19 cellular contexts compared by ENCODE assay signal in genomic region chr16:28103516-28104170, GRCh38. TPM values are rescaled to one million over a fixed set of nuclear protein-coding genes. Genes with fewer than 3 reads are reported as not detected.
DNase-seq lines count a peak whose midpoint lies in the region; ATAC-seq and TF ChIP-seq lines count a peak whose summit lies in the region.
"Had no signal": no experiment of that assay in that cellular context is flagged by ENCODE, and none has a peak within 500 bp of the region (broad histone marks: within the 10 kb centered on the region; RNA-seq: fewer than 3 reads in every experiment).

No MANE protein-coding gene starts in this region.

- intact Hi-C loops in activated naive CD4-positive, alpha-beta T cell treated with anti-CD3 and anti-CD28 coated beads for 36 hours (cut with micrococcal nuclease): no loop called here
- intact Hi-C loops in mucosa of descending colon (cut with DNase I, micrococcal nuclease): no loop called here

- H3K9me3 Mint-ChIP-seq in activated naive CD4-positive, alpha-beta T cell treated with anti-CD3 and anti-CD28 coated beads for 36 hours: no peaks in the 10 kb centered on the region
- H3K9me3 Mint-ChIP-seq in activated CD8-positive, alpha-beta T cell treated with anti-CD3 and anti-CD28 coated beads, Interleukin-2, amount 10 ng/mL, durations not matched to agents 7 days and 5 days (ENCODE audit: insufficient read depth): no peaks in the 10 kb centered on the region
- H3K9me3 Mint-ChIP-seq: CD8-positive, alpha-beta memory T cell had no signal

- peak overlapping the region; percentile 11 for H3K4me3 Mint-ChIP-seq in activated naive CD4-positive, alpha-beta T cell treated with anti-CD3 and anti-CD28 coated beads for 36 hours
- H3K4me3 Mint-ChIP-seq in activated CD8-positive, alpha-beta T cell treated with anti-CD3 and anti-CD28 coated beads, Interleukin-2, amount 10 ng/mL, durations not matched to agents 7 days and 5 days: no peak overlapping the region
- H3K4me3 Mint-ChIP-seq: CD8-positive, alpha-beta memory T cell had no signal

- ATAC-seq in activated CD8-positive, alpha-beta T cell treated with anti-CD3 and anti-CD28 coated beads, Interleukin-2, amount 10 ng/mL, durations not matched to agents 7 days and 5 days: no peak
- no peak for ATAC-seq in mucosa of descending colon
- no peak for ATAC-seq in HG02852 (IDR thresholded peaks at IDR 0.05; ENCODE audit: unreplicated experiment)
- no peak for ATAC-seq in GM19455 (IDR thresholded peaks at IDR 0.05; ENCODE audit: unreplicated experiment)
- no peak for ATAC-seq in HG02981 (IDR thresholded peaks at IDR 0.05; ENCODE audit: unreplicated experiment)
- ATAC-seq: K562 had no signal

- no peak for TF ChIP-seq POLR2A in suprapubic skin (IDR thresholded peaks at IDR 0.05)

- POLR2A ChIA-PET in activated CD8-positive, alpha-beta T cell treated with anti-CD3 and anti-CD28 coated beads, Interleukin-2, amount 10 ng/mL, durations not matched to agents 7 days and 5 days (lab: Charles Lee): no interaction called here

- H3K4me3 ChIP-seq in mucosa of descending colon: no peak overlapping the region
- no peak overlapping the region for H3K4me3 ChIP-seq in suprapubic skin
- H3K4me3 ChIP-seq: BLaER1 treated with 17β-estradiol and CSF1 and Interleukin-3, amounts not matched to agents 10 nM and 100 nM; K562 had no signal

- H3K36me3 ChIP-seq in mucosa of descending colon (ENCODE audit: low read depth) (peaks cover 25% of the 10 kb centered on the region), suprapubic skin (peaks cover 99% of the 10 kb centered on the region)

- WGBS in suprapubic skin: 79% methylated on average over 12 of the region's 14 CpGs

- H3K4me1 ChIP-seq in mucosa of descending colon (ENCODE audit: low read depth) (no peaks in the 10 kb centered on the region), suprapubic skin (no peaks in the 10 kb centered on the region)

- no peak overlapping the region for H3K27ac Mint-ChIP-seq in activated naive CD4-positive, alpha-beta T cell treated with anti-CD3 and anti-CD28 coated beads for 36 hours
- peak overlapping the region; percentile 17 for H3K27ac Mint-ChIP-seq in activated CD8-positive, alpha-beta T cell treated with anti-CD3 and anti-CD28 coated beads, Interleukin-2, amount 10 ng/mL, durations not matched to agents 7 days and 5 days

- no peak for DNase-seq in activated naive CD4-positive, alpha-beta T cell treated with anti-CD3 and anti-CD28 coated beads for 36 hours
- DNase-seq in activated naive CD4-positive, alpha-beta T cell (lab: John Stamatoyannopoulos, UW): no peak
- DNase-seq in activated CD8-positive, alpha-beta T cell treated with anti-CD3 and anti-CD28 coated beads, Interleukin-2, amount 10 ng/mL, durations not matched to agents 7 days and 5 days: no peak
- DNase-seq in mucosa of descending colon: peak in 2 of 3 donors; percentile 20 to 23
- DNase-seq in suprapubic skin (ENCODE audit: low spot score in 2 of 2): peak; percentile 33 to 69
- DNase-seq: CD8-positive, alpha-beta memory T cell; GOT3; NCI-H1105 treated with DMSO at 0.1 percent for 48 hours; NCI-H1694 treated with DMSO at 0.1 percent for 48 hours; NCI-H510A; NCI-H774; SHP77 had no signal

- CTCF ChIA-PET in activated naive CD4-positive, alpha-beta T cell treated with anti-CD3 and anti-CD28 coated beads for 36 hours (lab: Charles Lee): interaction anchor here (1.3 to 1.6 kb wide), 2 partner anchors 33 to 114 kb away, joined by 3 to 4 read pairs; no protein-coding TSS in a partner anchor
- CTCF ChIA-PET in activated CD8-positive, alpha-beta T cell treated with anti-CD3 and anti-CD28 coated beads, Interleukin-2, amount 10 ng/mL, durations not matched to agents 7 days and 5 days (lab: Charles Lee): no interaction called here

- no peaks in the 10 kb centered on the region for H3K27me3 Mint-ChIP-seq in activated naive CD4-positive, alpha-beta T cell treated with anti-CD3 and anti-CD28 coated beads for 36 hours (ENCODE audit: low read depth)
- no peaks in the 10 kb centered on the region for H3K27me3 Mint-ChIP-seq in activated CD8-positive, alpha-beta T cell treated with anti-CD3 and anti-CD28 coated beads, Interleukin-2, amount 10 ng/mL, durations not matched to agents 7 days and 5 days (ENCODE audit: low read depth)
- H3K27me3 Mint-ChIP-seq: CD8-positive, alpha-beta memory T cell had no signal

- H3K9me3 ChIP-seq in mucosa of descending colon: no peaks in the 10 kb centered on the region
- H3K9me3 ChIP-seq in suprapubic skin: no peaks in the 10 kb centered on the region
- H3K9me3 ChIP-seq: BLaER1 treated with 17β-estradiol and CSF1 and Interleukin-3, amounts not matched to agents 10 nM and 100 nM had no signal

- TF ChIP-seq EP300 in suprapubic skin (IDR thresholded peaks at IDR 0.05): no peak

- no peaks in the 10 kb centered on the region for H3K4me1 Mint-ChIP-seq in activated naive CD4-positive, alpha-beta T cell treated with anti-CD3 and anti-CD28 coated beads for 36 hours (ENCODE audit: low read depth)
- no peaks in the 10 kb centered on the region for H3K4me1 Mint-ChIP-seq in activated CD8-positive, alpha-beta T cell treated with anti-CD3 and anti-CD28 coated beads, Interleukin-2, amount 10 ng/mL, durations not matched to agents 7 days and 5 days (ENCODE audit: low read depth)
- H3K4me1 Mint-ChIP-seq: CD8-positive, alpha-beta memory T cell had no signal

- TF ChIP-seq CTCF in mucosa of descending colon (IDR thresholded peaks at IDR 0.05) (no peak), suprapubic skin (IDR thresholded peaks at IDR 0.05) (no peak)

- H3K27ac ChIP-seq in suprapubic skin: no peak overlapping the region
- H3K27ac ChIP-seq: BLaER1 treated with 17β-estradiol and CSF1 and Interleukin-3, amounts not matched to agents 10 nM and 100 nM had no signal

- H3K27me3 ChIP-seq in suprapubic skin: no peaks in the 10 kb centered on the region
- H3K27me3 ChIP-seq: BLaER1 treated with 17β-estradiol and CSF1 and Interleukin-3, amounts not matched to agents 10 nM and 100 nM had no signal

- H3K36me3 Mint-ChIP-seq in activated naive CD4-positive, alpha-beta T cell treated with anti-CD3 and anti-CD28 coated beads for 36 hours (ENCODE audit: low read depth): peaks cover 43% of the 10 kb centered on the region
- peaks cover 87% of the 10 kb centered on the region for H3K36me3 Mint-ChIP-seq in activated CD8-positive, alpha-beta T cell treated with anti-CD3 and anti-CD28 coated beads, Interleukin-2, amount 10 ng/mL, durations not matched to agents 7 days and 5 days (ENCODE audit: low read depth)

RNA-seq across cellular contexts. Expression of gene GSG1L, which starts 40.1 kb away (rescaled TPM):
- total RNA-seq in activated naive CD4-positive, alpha-beta T cell treated with anti-CD3 and anti-CD28 coated beads for 36 hours: not detected
- under 1 TPM; 0.08 to 0.39 TPM for total RNA-seq in activated CD8-positive, alpha-beta T cell treated with anti-CD3 and anti-CD28 coated beads, Interleukin-2, amount 10 ng/mL, durations not matched to agents 7 days and 5 days
- total RNA-seq in mucosa of descending colon (1 to 10 TPM in 1 of 3 donors, under 1 TPM in 1, not detected in 1; 0.46 to 1.2 TPM), suprapubic skin (1 to 10 TPM in 1 of 4 donors, under 1 TPM in 1, not detected in 2; 0.64 to 1.7 TPM)
- total RNA-seq: A673, K562, RPMI7951 had no signal

Comparison
In these comparisons a context has a peak if more than half of its experiments do, and no peak if none do; other contexts are left out.
1. DNase-seq: peak in mucosa of descending colon (2 of 3) and suprapubic skin (2 of 2); none in activated naive CD4-positive, alpha-beta T cell treated with anti-CD3 and anti-CD28 coated beads for 36 hours (single experiment), activated naive CD4-positive, alpha-beta T cell (0 of 4) and activated CD8-positive, alpha-beta T cell treated with anti-CD3 and anti-CD28 coated beads, Interleukin-2, amount 10 ng/mL, durations not matched to agents 7 days and 5 days (single experiment).